In genomic region chr20:45908086-45908485, GRCh38 we compare ENCODE assay signal across 25 cellular contexts. TPM values are rescaled to one million over a fixed set of nuclear protein-coding genes. Genes with fewer than 3 reads are reported as not detected.
"Had no signal": no experiment of that assay in that cellular context is flagged by ENCODE, and none has a peak within 500 bp of the region (broad histone marks: within the 10 kb centered on the region; RNA-seq: fewer than 3 reads in every experiment).

No MANE protein-coding gene starts in this region.

- DNase-seq: dorsolateral prefrontal cortex; effector CD4-positive, alpha-beta T cell; foreskin fibroblast; gastrocnemius medialis; head of caudate nucleus; natural killer cell; nucleus accumbens; sigmoid colon; stimulated activated CD4-positive, alpha-beta T cell treated with anti-CD3 and anti-CD28 coated beads, Interleukin-2, amount 100 ng/mL, for 24 hours; stimulated activated CD4-positive, alpha-beta T cell treated with anti-CD3 and anti-CD28 coated beads, Interleukin-4, amount 100 ng/mL, for 4 hours; stimulated activated naive CD8-positive, alpha-beta T cell treated with anti-CD3 and anti-CD28 coated beads, Interleukin-15, Interleukin-2, amounts not matched to agents 100 U/mL and 50 U/mL, for 24 hours; substantia nigra; testis; tibial artery had no signal

- ATAC-seq: esophagus mucosa; gastrocnemius medialis; left lobe of liver; natural killer cell; stimulated activated memory B cell treated with anti-CD40 and anti-IgM and Interleukin-4, amounts not matched to agents 10 μg/mL and 1 μg/mL and 100 μg/mL, for 72 hours; stimulated activated naive CD8-positive, alpha-beta T cell treated with anti-CD3 and anti-CD28 coated beads, Interleukin-15, Interleukin-2, amounts not matched to agents 100 U/mL and 50 U/mL, for 24 hours had no signal

- H3K4me3 ChIP-seq: dorsolateral prefrontal cortex, gastrocnemius medialis, lung, prostate gland, right atrium auricular region, sigmoid colon, testis, tibial artery had no signal

- H3K27me3 ChIP-seq: dorsolateral prefrontal cortex, right atrium auricular region, sigmoid colon, testis had no signal

- H3K27ac Mint-ChIP-seq: memory B cell; natural killer cell; stimulated activated memory B cell treated with anti-CD40 and anti-IgM and Interleukin-4, amounts not matched to agents 10 μg/mL and 1 μg/mL and 100 μg/mL, for 72 hours; type B pancreatic cell had no signal

- FAIRE-seq: colon, keratinocyte had no signal

- H3K27ac ChIP-seq: dorsolateral prefrontal cortex, epithelial cell of prostate, gastrocnemius medialis, prostate gland, right atrium auricular region, sigmoid colon, testis, tibial artery had no signal

- H3K27me3 Mint-ChIP-seq: stimulated activated memory B cell treated with anti-CD40 and anti-IgM and Interleukin-4, amounts not matched to agents 10 μg/mL and 1 μg/mL and 100 μg/mL, for 72 hours; type B pancreatic cell had no signal

- H3K4me3 Mint-ChIP-seq: memory B cell; natural killer cell; stimulated activated memory B cell treated with anti-CD40 and anti-IgM and Interleukin-4, amounts not matched to agents 10 μg/mL and 1 μg/mL and 100 μg/mL, for 72 hours; type B pancreatic cell had no signal

- H3K36me3 ChIP-seq: gastrocnemius medialis, prostate gland had no signal

- H3K9me3 ChIP-seq: gastrocnemius medialis, prostate gland, right atrium auricular region, sigmoid colon, testis, tibial artery had no signal

- H3K9me3 Mint-ChIP-seq: memory B cell, natural killer cell, type B pancreatic cell had no signal

- H3K4me1 ChIP-seq: prostate gland had no signal

- H3K36me3 Mint-ChIP-seq: memory B cell; natural killer cell; stimulated activated memory B cell treated with anti-CD40 and anti-IgM and Interleukin-4, amounts not matched to agents 10 μg/mL and 1 μg/mL and 100 μg/mL, for 72 hours had no signal

RNA-seq across cellular contexts. Expression of gene SPATA25, which starts 20.7 kb away (rescaled TPM):
- polyA plus RNA-seq: keratinocyte had no signal
